In genomic region chr13:82740442-82740841, GRCh38 we compare ENCODE assay signal across 18 cellular contexts.
DNase-seq lines count a peak whose midpoint lies in the region; FAIRE-seq and TF ChIP-seq lines count a peak whose summit lies in the region.
"Had no signal": no experiment of that assay in that cellular context is flagged by ENCODE, and none has a peak within 500 bp of the region (broad histone marks: within the 10 kb centered on the region; RNA-seq: fewer than 3 reads in every experiment).

No MANE protein-coding gene starts in this region.

- no peak for TF ChIP-seq POLR2A in spleen (IDR thresholded peaks at IDR 0.05)
- no peak for TF ChIP-seq POLR2A in lower leg skin (IDR thresholded peaks at IDR 0.05)

- intact Hi-C loops in kidney (cut with DNase I) (no loop called here), posterior vena cava (cut with DNase I) (no loop called here), spleen (cut with DNase I; ENCODE audit: low total_unique reads) (no loop called here), lower leg skin (cut with DNase I; ENCODE audit: low total_unique reads) (no loop called here), MCF 10A (cut with micrococcal nuclease) (no loop called here)

- no peak overlapping the region for H3K4me3 Mint-ChIP-seq in MCF 10A (ENCODE audit: unreplicated experiment)
- H3K4me3 Mint-ChIP-seq: CD4-positive, alpha-beta memory T cell had no signal

- H3K4me3 ChIP-seq in adipocyte (ENCODE audit: low read length), result peak overlapping the region; percentile 26
- H3K4me3 ChIP-seq in kidney (ENCODE audit: low read length in 2 of 2), result no peak overlapping the region
- H3K4me3 ChIP-seq in spleen, result no peak overlapping the region
- H3K4me3 ChIP-seq in lower leg skin (ENCODE audit: low read depth, poor library complexity, severe bottlenecking), result no peak overlapping the region
- H3K4me3 ChIP-seq: HAP-1 had no signal

- POLR2A ChIA-PET in MCF 10A (lab: Yijun Ruan, JAX), result no interaction called here

- H3K36me3 Mint-ChIP-seq in MCF 10A (ENCODE audit: insufficient read depth, unreplicated experiment), result no peaks in the 10 kb centered on the region
- H3K36me3 Mint-ChIP-seq: CD4-positive, alpha-beta memory T cell had no signal

- H3K4me1 Mint-ChIP-seq in MCF 10A (ENCODE audit: insufficient read depth, unreplicated experiment), result no peaks in the 10 kb centered on the region
- H3K4me1 Mint-ChIP-seq: CD4-positive, alpha-beta memory T cell had no signal

- H3K27ac Mint-ChIP-seq in MCF 10A (ENCODE audit: low read depth, unreplicated experiment), result no peak overlapping the region
- H3K27ac Mint-ChIP-seq: CD4-positive, alpha-beta memory T cell; HFFc6 had no signal

- no peaks in the 10 kb centered on the region for H3K36me3 ChIP-seq in adipocyte (ENCODE audit: control insufficient read depth, insufficient read depth, low read length, severe bottlenecking)
- H3K36me3 ChIP-seq in kidney (ENCODE audit: control insufficient read depth in 1 of 2, insufficient read depth in 2 of 2, low read length in 2 of 2), result no peaks in the 10 kb centered on the region
- no peaks in the 10 kb centered on the region for H3K36me3 ChIP-seq in spleen
- H3K36me3 ChIP-seq: HAP-1 had no signal

- H3K9ac ChIP-seq in adipocyte (ENCODE audit: low read length), result peak overlapping the region; percentile 56
- H3K9ac ChIP-seq in kidney (ENCODE audit: low read length in 2 of 2), result no peak overlapping the region

- peaks cover 18% of the 10 kb centered on the region for H3K4me1 ChIP-seq in adipocyte (ENCODE audit: control insufficient read depth, insufficient read depth, low read length)
- no peaks in the 10 kb centered on the region for H3K4me1 ChIP-seq in kidney (ENCODE audit: control insufficient read depth in 1 of 2, insufficient read depth in 1 of 2, low read depth in 1 of 2, low read length in 2 of 2)
- H3K4me1 ChIP-seq in spleen, result no peaks in the 10 kb centered on the region
- H3K4me1 ChIP-seq: HAP-1 had no signal

- WGBS in spleen, 5 donors, result 76 to 91% (median 90%) methylated on average over 2 to 4 of the region's 4 CpGs
- WGBS in lower leg skin, 2 donors, result 60 to 90% methylated on average over 1 to 4 of the region's 4 CpGs

- no peaks in the 10 kb centered on the region for H3K27me3 Mint-ChIP-seq in MCF 10A (ENCODE audit: insufficient read depth, unreplicated experiment)
- H3K27me3 Mint-ChIP-seq: CD4-positive, alpha-beta memory T cell had no signal

- DNase-seq in adipocyte (ENCODE audit: low read depth) (no peak), kidney (peak; percentile 33), posterior vena cava (ENCODE audit: low spot score) (peak; percentile 57), spleen (peak; percentile 38), lower leg skin (ENCODE audit: low spot score in 2 of 2) (no peak), frontal cortex (ENCODE audit: low spot score in 2 of 2) (no peak), MCF 10A (ENCODE audit: unreplicated experiment) (no peak), NCI-H69 (lab: John Stamatoyannopoulos, UW) (no peak)
- DNase-seq: C1 segment of cervical spinal cord; Calu3; CD4-positive, alpha-beta memory T cell; COR-L47; DND-41; GOT3 had no signal

- FAIRE-seq in kidney (lab: Jason Lieb, UNC), result no peak
- FAIRE-seq in frontal cortex (lab: Jason Lieb, UNC), result no peak
- FAIRE-seq: G401.6, GM12892 had no signal

- H3K9me3 ChIP-seq in adipocyte (ENCODE audit: control insufficient read depth, low read length) (peaks cover 18% of the 10 kb centered on the region), kidney (ENCODE audit: control insufficient read depth in 1 of 2, low read length in 2 of 2) (peaks cover 3 to 10% of the 10 kb centered on the region in 2 donors), spleen (peaks cover 0 to 44% (median 23%) of the 10 kb centered on the region in 8 donors)
- H3K9me3 ChIP-seq: HAP-1 had no signal

- H3K27ac ChIP-seq in kidney (ENCODE audit: low read depth in 2 of 2, low read length in 2 of 2) (no peak overlapping the region), spleen (no peak overlapping the region)

- CTCF ChIA-PET in MCF 10A (lab: Yijun Ruan, JAX), result interaction anchor here (0.5 to 1.1 kb wide), 5 partner anchors 22 to 1435 kb away, joined by 3 to 5 read pairs (median 3); no protein-coding TSS in a partner anchor

- TF ChIP-seq CTCF in kidney (IDR thresholded peaks at IDR 0.05; ENCODE audit: borderline replicate concordance, extremely low read depth, insufficient read depth), result no peak
- no peak for TF ChIP-seq CTCF in spleen (IDR thresholded peaks at IDR 0.05 in 8 of 11, conservative IDR thresholded peaks at IDR 0.05 in 3 of 11)
- TF ChIP-seq CTCF in lower leg skin (IDR thresholded peaks at IDR 0.05), result no peak
- no peak for TF ChIP-seq CTCF in MCF 10A (IDR thresholded peaks at IDR 0.05; ENCODE audit: unreplicated experiment)

- H3K9me3 Mint-ChIP-seq in MCF 10A (ENCODE audit: unreplicated experiment), result no peaks in the 10 kb centered on the region

- H3K27me3 ChIP-seq in adipocyte (replicated peaks; ENCODE audit: control insufficient read depth, insufficient read depth, low read length) (no peaks in the 10 kb centered on the region), spleen (replicated peaks in 1 of 7) (no peaks in the 10 kb centered on the region)

- BruUV-seq in MCF 10A (replicated peaks; lab: Mats Ljungman, UMichigan), result no TSS peak

Comparison
In these comparisons a context has a peak if more than half of its experiments do, and no peak if none do; other contexts are left out.
1. DNase-seq: peak in kidney (single experiment), posterior vena cava (single experiment) and spleen (single experiment); none in adipocyte (single experiment), lower leg skin (0 of 2), frontal cortex (0 of 2), MCF 10A (single experiment) and NCI-H69 (single experiment).